In the genomic region with DNA sequence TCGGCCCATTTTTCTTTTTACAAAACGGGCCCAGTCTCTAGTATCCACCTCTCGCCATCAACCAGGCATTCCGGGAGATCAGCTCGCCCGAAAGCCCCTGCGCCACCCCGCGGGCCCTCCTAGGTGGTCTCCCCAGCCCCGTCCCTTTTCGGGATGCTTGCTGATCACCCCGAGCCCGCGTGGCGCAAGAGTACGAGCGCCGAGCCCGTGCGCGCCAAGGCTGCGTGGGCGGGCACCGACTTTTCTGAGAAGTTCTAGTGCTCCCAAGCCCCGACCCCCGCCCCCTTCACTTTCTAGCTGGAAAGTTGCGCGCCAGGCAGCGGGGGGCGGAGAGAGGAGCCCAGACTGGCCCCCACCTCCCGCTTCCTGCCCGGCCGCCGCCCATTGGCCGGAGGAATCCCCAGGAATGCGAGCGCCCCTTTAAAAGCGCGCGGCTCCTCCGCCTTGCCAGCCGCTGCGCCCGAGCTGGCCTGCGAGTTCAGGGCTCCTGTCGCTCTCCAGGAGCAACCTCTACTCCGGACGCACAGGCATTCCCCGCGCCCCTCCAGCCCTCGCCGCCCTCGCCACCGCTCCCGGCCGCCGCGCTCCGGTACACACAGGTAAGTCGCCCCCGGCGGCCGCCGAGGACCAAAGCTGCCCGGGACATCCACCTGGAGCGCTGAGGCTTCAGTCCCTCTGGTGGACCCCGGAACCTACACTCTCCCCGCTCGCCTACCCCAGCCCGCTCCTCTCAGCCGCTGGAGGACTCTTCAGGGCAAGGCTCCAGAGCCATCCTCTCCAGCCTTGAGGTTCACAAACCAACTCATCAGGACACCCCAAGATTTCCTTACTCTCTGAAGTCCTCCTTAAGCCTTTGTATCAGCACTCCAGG, we compare ENCODE assay signal across 8 cellular contexts. TPM values are rescaled to one million over a fixed set of nuclear protein-coding genes. Genes with fewer than 3 reads are reported as not detected.
DNase-seq lines count a peak whose midpoint lies in the region; ATAC-seq and TF ChIP-seq lines count a peak whose summit lies in the region.

A gene (plus strand): TSS at position 450 of the 871 bp plus-strand sequence. CDS start 779 bp downstream, outside the sequence.

- H3K27ac ChIP-seq in adipose tissue (ENCODE audit: low read depth, low read length) (peak within 1 kb of the TSS; percentile 88), heart right ventricle (peak within 1 kb of the TSS; percentile 83 to 97 (median 92)), prostate gland (peak within 1 kb of the TSS; percentile 84 to 88)

- H3K4me3 ChIP-seq in heart right ventricle (peak within 1 kb of the TSS; percentile 19 to 88 (median 67)), prostate gland (peak within 1 kb of the TSS; percentile 50 to 54)

- H3K4me1 ChIP-seq in heart right ventricle (peaks cover 5 to 70% (median 45%) of the 10 kb centered on the region in 9 donors), prostate gland (replicated peaks) (no peaks in the 10 kb centered on the region)

- H3K9me3 ChIP-seq in heart right ventricle, result no peaks in the 10 kb centered on the region
- H3K9me3 ChIP-seq in prostate gland, result no peaks in the 10 kb centered on the region

- H3K36me3 ChIP-seq in heart right ventricle (peaks cover 0 to 42% (median 30%) of the 10 kb centered on the region in 9 donors), prostate gland (no peaks in the 10 kb centered on the region)

- ATAC-seq in heart right ventricle (peak; percentile 70 to 82 (median 76)), GM19328 (IDR thresholded peaks at IDR 0.05; ENCODE audit: unreplicated experiment) (no peak)

- peak; percentile 76 for TF ChIP-seq POLR2A in prostate gland (IDR thresholded peaks at IDR 0.05)

- DNase-seq in CD1c-positive myeloid dendritic cell (ENCODE audit: extremely low spot score) (peak; percentile 60), GOT3 (lab: John Stamatoyannopoulos, UW) (peak; percentile 88), RKO (ENCODE audit: low spot score) (peak; percentile 14), heart right ventricle (peak; percentile 84 to 87), prostate gland (ENCODE audit: low spot score) (peak; percentile 78), NCI-H1092 (lab: John Stamatoyannopoulos, UW) (no peak)

- WGBS in adipose tissue, 3 donors, result 1 to 2% (median 1%) methylated on average over 59 to 71 of the region's 71 CpGs
- WGBS in heart right ventricle, 2 donors, result 1 to 2% methylated on average over 65 to 71 of the region's 71 CpGs
- under 1% methylated on average over 54 of the region's 71 CpGs for WGBS in prostate gland

- intact Hi-C loops in heart right ventricle (cut with DNase I) (loop anchor here (1.0 to 10.0 kb wide), 20 partner anchors 116 to 876 kb away; no protein-coding TSS in a partner anchor), prostate gland (cut with DNase I) (loop anchor here (1.0 to 5.0 kb wide), 4 partner anchors 408 to 874 kb away; no protein-coding TSS in a partner anchor)

- H3K27me3 ChIP-seq in heart right ventricle, result peaks cover 0 to 7% (median 0%) of the 10 kb centered on the region in 7 donors
- H3K27me3 ChIP-seq in prostate gland (replicated peaks; ENCODE audit: insufficient read depth), result no peaks in the 10 kb centered on the region

- TF ChIP-seq CTCF in heart right ventricle (IDR thresholded peaks at IDR 0.05) (no peak), prostate gland (IDR thresholded peaks at IDR 0.05) (no peak)

RNA-seq across cellular contexts. Expression of the gene that starts here (rescaled TPM):
- polyA plus RNA-seq in adipose tissue, result 100 to 1,000 TPM in 2 of 3 donors, 10 to 100 TPM in 1; 44.6 to 868 (median 169) TPM
- total RNA-seq in heart right ventricle, result 1,000 to 10,000 TPM in 1 of 10 donors, 100 to 1,000 TPM in 5, 10 to 100 TPM in 4; 46.8 to 1,109 (median 113) TPM
- 10 to 100 TPM; 12.9 to 93.2 TPM for polyA plus RNA-seq in heart right ventricle
- 10 to 100 TPM; 50.1 to 95.7 TPM for total RNA-seq in prostate gland
